In the genomic region with DNA sequence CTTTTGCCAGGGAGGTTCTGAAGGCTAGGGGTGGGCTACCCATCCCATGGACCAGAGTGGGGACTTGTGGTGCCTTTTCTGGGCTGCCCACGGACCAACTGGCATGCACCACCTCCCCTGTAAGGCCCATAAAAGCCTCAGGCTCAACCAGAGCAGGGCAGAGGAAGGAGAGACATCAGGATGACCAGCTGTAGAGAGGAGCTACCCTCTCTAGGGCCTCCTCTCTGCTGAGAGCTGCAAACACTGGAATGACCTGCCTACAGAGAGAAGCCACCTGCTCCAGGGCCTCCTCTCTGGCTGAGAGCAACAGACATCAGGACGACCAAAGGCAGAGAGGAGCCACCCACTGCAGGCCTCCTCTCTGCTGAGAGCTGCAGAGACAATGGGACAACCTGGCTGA, we compare ENCODE assay signal across 14 cellular contexts.
DNase-seq lines count a peak whose midpoint lies in the region; ATAC-seq, FAIRE-seq and TF ChIP-seq lines count a peak whose summit lies in the region.
"Had no signal": no experiment of that assay in that cellular context is flagged by ENCODE, and none has a peak within 500 bp of the region (broad histone marks: within the 10 kb centered on the region; RNA-seq: fewer than 3 reads in every experiment).

No MANE protein-coding gene starts in this region.

- H3K27me3 ChIP-seq in H1 (replicated peaks in 1 of 4; ENCODE audit: control insufficient read depth in 3 of 4, extremely low read depth in 1 of 4, insufficient read depth in 3 of 4, low read length in 3 of 4) = no peaks in the 10 kb centered on the region
- H3K27me3 ChIP-seq in HepG2 (ENCODE audit: control insufficient read depth in 1 of 2, insufficient read depth in 2 of 2, low read length in 2 of 2) = no peaks in the 10 kb centered on the region
- no peaks in the 10 kb centered on the region for H3K27me3 ChIP-seq in upper lobe of right lung

- no peak for TF ChIP-seq RAD21 in H1 (IDR thresholded peaks at IDR 0.05 in 1 of 2, conservative IDR thresholded peaks at IDR 0.05 in 1 of 2; ENCODE audit: low read depth in 2 of 2, low read length in 2 of 2)
- no peak for TF ChIP-seq RAD21 in HepG2 (CRISPR knock-in tag; IDR thresholded peaks at IDR 0.05)

- H4K20me1 ChIP-seq in H1 (replicated peaks in 1 of 2; ENCODE audit: control insufficient read depth in 1 of 2, insufficient read depth in 2 of 2, low read length in 2 of 2) (peaks cover 0 to 9% of the 10 kb centered on the region in 2 experiments), HepG2 (ENCODE audit: insufficient read depth, low read length) (no peaks in the 10 kb centered on the region)

- H3K27ac Mint-ChIP-seq in stimulated activated naive CD8-positive, alpha-beta T cell treated with anti-CD3 and anti-CD28 coated beads, Interleukin-15, amount 100 ng/mL, for 72 hours = no peak overlapping the region
- H3K27ac Mint-ChIP-seq: B cell; CD4-positive, alpha-beta T cell had no signal

- 0 out of 2 replicates have a peak overlapping the region, but pooled peaks have one; percentile 2 for H4K8ac ChIP-seq in H1 (ENCODE audit: extremely low read depth, insufficient read depth, low read length)

- no peaks in the 10 kb centered on the region for H3K9me3 Mint-ChIP-seq in stimulated activated naive CD8-positive, alpha-beta T cell treated with anti-CD3 and anti-CD28 coated beads, Interleukin-15, amount 100 ng/mL, for 72 hours
- H3K9me3 Mint-ChIP-seq: CD4-positive, alpha-beta T cell had no signal

- no peak overlapping the region for H2BK15ac ChIP-seq in H1 (ENCODE audit: low read length)

- no peak overlapping the region for H3K4ac ChIP-seq in H1 (replicated peaks; ENCODE audit: insufficient read length, low read depth, low read length)

- peak; percentile 6 for ATAC-seq in stimulated activated naive CD8-positive, alpha-beta T cell treated with anti-CD3 and anti-CD28 coated beads, Interleukin-15, Interleukin-2, amounts not matched to agents 100 U/mL and 50 U/mL, for 24 hours
- ATAC-seq in stimulated activated naive CD8-positive, alpha-beta T cell treated with anti-CD3 and anti-CD28 coated beads, Interleukin-15, amount 100 ng/mL, for 72 hours = no peak
- ATAC-seq in HepG2 (peak; percentile 25; the same call in 2 of the 3 replicates), upper lobe of right lung (peak; percentile 13)

- TF ChIP-seq CTCF in H1 (IDR thresholded peaks at IDR 0.05; ENCODE audit: control extremely low read depth in 1 of 3, insufficient read depth in 1 of 3, low read depth in 1 of 3, low read length in 3 of 3) (no peak), HepG2 (CRISPR knock-in tag; IDR thresholded peaks at IDR 0.05) (no peak), upper lobe of right lung (IDR thresholded peaks at IDR 0.05) (no peak)

- no peak overlapping the region for H4K5ac ChIP-seq in H1 (ENCODE audit: insufficient read length, low read depth, low read length)

- no peak overlapping the region for H2AFZ ChIP-seq in H1 (ENCODE audit: low read length)
- no peak overlapping the region for H2AFZ ChIP-seq in HepG2 (ENCODE audit: low read length)

- TF ChIP-seq EP300 in H1 (IDR thresholded peaks at IDR 0.05; ENCODE audit: borderline replicate concordance in 1 of 2, low read depth in 2 of 2, low read length in 2 of 2) = no peak
- TF ChIP-seq EP300 in HepG2 (IDR thresholded peaks at IDR 0.05; ENCODE audit: low read depth in 2 of 2, low read length in 2 of 2) = no peak
- no peak for TF ChIP-seq EP300 in HepG2 (CRISPR knock-in tag; IDR thresholded peaks at IDR 0.05; ENCODE audit: borderline replicate concordance)

- H3K4me2 ChIP-seq in H1 (ENCODE audit: insufficient read depth in 1 of 2, low read depth in 2 of 2, low read length in 2 of 2) = no peak overlapping the region
- H3K4me2 ChIP-seq in HepG2 (ENCODE audit: low read depth, low read length) = no peak overlapping the region

- no peak overlapping the region for H2AK5ac ChIP-seq in H1 (ENCODE audit: low read depth, low read length)

- H3K36me3 ChIP-seq in H1 (ENCODE audit: control insufficient read depth in 2 of 4, insufficient read depth in 4 of 4, low read length in 3 of 4) = no peaks in the 10 kb centered on the region
- peaks cover 0 to 1% of the 10 kb centered on the region in 2 experiments; a peak in 1 of 5 replicates for H3K36me3 ChIP-seq in HepG2 (replicated peaks in 1 of 2; ENCODE audit: control insufficient read depth in 1 of 2, insufficient read depth in 2 of 2, low read length in 2 of 2)
- H3K36me3 ChIP-seq in upper lobe of right lung = no peaks in the 10 kb centered on the region

- TF ChIP-seq POLR2A in H1 (IDR thresholded peaks at IDR 0.05; ENCODE audit: control extremely low read depth in 1 of 2, low read depth in 2 of 2, low read length in 2 of 2) (no peak), HepG2 (IDR thresholded peaks at IDR 0.05; ENCODE audit: insufficient read depth in 1 of 2, low read depth in 2 of 2, low read length in 2 of 2) (no peak)

- 86% methylated on average over 2 of the region's 2 CpGs; no CpG with 5 or more reads in 1 of the 2 experiments for WGBS in H1 (ENCODE audit: extremely low coverage in 1 of 2, insufficient coverage in 1 of 2, insufficient read length in 1 of 2, insufficient replicate concordance in 2 of 2, low coverage in 1 of 2, low lambda C conversion rate in 2 of 2, missing lambda C conversion rate in 1 of 2), 2 experiments
- WGBS in HepG2 (ENCODE audit: low lambda C conversion rate) = no CpG with 5 or more reads among the region's 2 CpGs

- no peaks in the 10 kb centered on the region for H3K4me1 ChIP-seq in H1 (replicated peaks in 1 of 4; ENCODE audit: control insufficient read depth in 3 of 4, insufficient read depth in 4 of 4, low read length in 3 of 4)
- H3K4me1 ChIP-seq in HepG2 (ENCODE audit: insufficient read depth, low read length) = peaks cover 10% of the 10 kb centered on the region
- H3K4me1 ChIP-seq in upper lobe of right lung = no peaks in the 10 kb centered on the region

- POLR2A ChIA-PET in H1 (lab: Charles Lee; ENCODE audit: partially characterized antibody) (no interaction called here), HepG2 (lab: Yijun Ruan, JAX) (interaction anchor here (0.9 kb wide), 1 partner anchor 13 kb away, joined by 5 read pairs; no protein-coding TSS in a partner anchor)

- no peaks in the 10 kb centered on the region for H3K4me1 Mint-ChIP-seq in stimulated activated naive CD8-positive, alpha-beta T cell treated with anti-CD3 and anti-CD28 coated beads, Interleukin-15, amount 100 ng/mL, for 72 hours

- no peak overlapping the region for H2BK20ac ChIP-seq in H1 (ENCODE audit: low read length)

- no peaks in the 10 kb centered on the region for H3K23me2 ChIP-seq in H1 (ENCODE audit: low read depth, low read length)

- intact Hi-C loops in HepG2 (cut with micrococcal nuclease; ENCODE audit: unreplicated experiment) = no loop called here
- intact Hi-C loops in upper lobe of right lung (cut with DNase I) = no loop called here

- no peak for DNase-seq in stimulated activated naive CD8-positive, alpha-beta T cell treated with anti-CD3 and anti-CD28 coated beads, Interleukin-15, Interleukin-2, amounts not matched to agents 100 U/mL and 50 U/mL, for 24 hours
- DNase-seq in stimulated activated naive CD8-positive, alpha-beta T cell treated with anti-CD3 and anti-CD28 coated beads, Interleukin-15, amount 100 ng/mL, for 72 hours = no peak
- DNase-seq in H1 (ENCODE audit: low read depth in 1 of 2, low spot score in 2 of 2) (no peak), HepG2 (ENCODE audit: low spot score) (no peak), upper lobe of right lung (no peak), ureter (ENCODE audit: low spot score) (no peak), RPMI8226 (no peak)
- no peak for DNase-seq in activated effector memory CD4-positive, alpha-beta T cell treated with anti-CD3 and anti-CD28 coated beads, Interleukin-2, amount 50 U/mL, for 16 hours
- DNase-seq: Calu3; CD4-positive, alpha-beta T cell; DMS 273 treated with DMSO at 0.1 percent for 48 hours; HCEC 1CT had no signal

- H2BK12ac ChIP-seq in H1 (ENCODE audit: low read depth, low read length) = no peak overlapping the region

- H3K79me2 ChIP-seq in H1 (ENCODE audit: control insufficient read depth in 1 of 2, insufficient read depth in 2 of 2, low read length in 2 of 2) (peaks cover 0 to 72% of the 10 kb centered on the region in 2 experiments; a peak in 2 of 4 replicates), HepG2 (ENCODE audit: insufficient read depth, low read length) (peaks cover 9% of the 10 kb centered on the region)

- BruUV-seq in HepG2 (replicated peaks; lab: Mats Ljungman, UMichigan) = no TSS peak

- H3K4me3 ChIP-seq in H1 (ENCODE audit: extremely low read depth in 1 of 4, insufficient read depth in 2 of 4, low read depth in 3 of 4, low read length in 4 of 4) = no peak overlapping the region
- no peak overlapping the region for H3K4me3 ChIP-seq in HepG2 (replicated peaks in 1 of 3; ENCODE audit: insufficient read depth in 1 of 3, low read depth in 2 of 3, low read length in 3 of 3)
- no peak overlapping the region for H3K4me3 ChIP-seq in upper lobe of right lung

- FAIRE-seq in H1 (lab: Jason Lieb, UNC) (no peak), HepG2 (lab: Jason Lieb, UNC) (no peak)
- FAIRE-seq: A204.1 had no signal

- H3K79me1 ChIP-seq in H1 (ENCODE audit: low read depth, low read length) = 0 out of 2 replicates have a peak, but pooled peaks cover 4% of the 10 kb centered on the region

- H3K9ac ChIP-seq in H1 (replicated peaks in 1 of 4; ENCODE audit: extremely low read depth in 1 of 4, low read depth in 3 of 4, low read length in 3 of 4) (no peak overlapping the region), HepG2 (ENCODE audit: insufficient read depth, low read depth, low read length) (no peak overlapping the region)

- H3K27ac ChIP-seq in H1 (ENCODE audit: low read depth, low read length) (no peak overlapping the region), HepG2 (ENCODE audit: extremely low read length, insufficient read depth, low read length) (no peak overlapping the region), upper lobe of right lung (no peak overlapping the region)

- in situ Hi-C loops in HepG2 (cut with HindIII; ENCODE audit: extremely low pct_ligation_motif_present, low pct_unique_long_range_greater_than_20kb) = no loop called here

- H3K18ac ChIP-seq in H1 (ENCODE audit: extremely low read depth, low read length) = no peak overlapping the region

- CTCF ChIA-PET in H1 (lab: Charles Lee; ENCODE audit: partially characterized antibody) = no interaction called here
- CTCF ChIA-PET in HepG2 (lab: Yijun Ruan, JAX; ENCODE audit: low intra/inter-chr PET ratio, low total read pairs) = no interaction called here

- no peak overlapping the region for H4K91ac ChIP-seq in H1 (replicated peaks; ENCODE audit: insufficient read length, low read length)

- no peak overlapping the region for H2BK5ac ChIP-seq in H1 (ENCODE audit: low read depth, low read length)

- H3K9me3 ChIP-seq in H1 (ENCODE audit: insufficient read depth in 2 of 2, low read depth in 1 of 2, low read length in 1 of 2) (no peaks in the 10 kb centered on the region), HepG2 (ENCODE audit: low read length) (no peaks in the 10 kb centered on the region), upper lobe of right lung (no peaks in the 10 kb centered on the region)

- H3K23ac ChIP-seq in H1 (ENCODE audit: insufficient read length) = no peak overlapping the region

- no peak overlapping the region for H3K56ac ChIP-seq in H1 (replicated peaks; ENCODE audit: insufficient read length, low read depth, low read length)

- H3K27me3 Mint-ChIP-seq in stimulated activated naive CD8-positive, alpha-beta T cell treated with anti-CD3 and anti-CD28 coated beads, Interleukin-15, amount 100 ng/mL, for 72 hours = no peaks in the 10 kb centered on the region
- H3K27me3 Mint-ChIP-seq: B cell; CD4-positive, alpha-beta T cell had no signal

- no peak overlapping the region for H2BK120ac ChIP-seq in H1 (replicated peaks; ENCODE audit: low read depth, low read length)

- H3K4me3 Mint-ChIP-seq in stimulated activated naive CD8-positive, alpha-beta T cell treated with anti-CD3 and anti-CD28 coated beads, Interleukin-15, amount 100 ng/mL, for 72 hours = no peak overlapping the region
- H3K4me3 Mint-ChIP-seq: B cell; CD4-positive, alpha-beta T cell had no signal

- no peak overlapping the region for H3K14ac ChIP-seq in H1 (ENCODE audit: insufficient read length)
